Comparison of ENCODE assay signal across 2 cellular contexts in genomic region chr2:39914949-39915348, GRCh38.
TF ChIP-seq lines count a peak whose summit lies in the region.

No MANE protein-coding gene starts in this region.

TF ChIP-seq in IMR-90, 13 proteins besides CTCF, POLR2A, EP300 and RAD21 (continued from another document):
- no peak for TF ChIP-seq USF2 (IDR thresholded peaks at IDR 0.05; ENCODE audit: low read depth, low read length)

TF ChIP-seq in SK-N-SH treated with all-trans-retinoic acid at 6 μM for 48 hours, 23 proteins besides CTCF, POLR2A, EP300 and RAD21 (continued from another document):
- no peak for TF ChIP-seq PATZ1 (CRISPR knock-in tag; IDR thresholded peaks at IDR 0.05; ENCODE audit: borderline replicate concordance)
- no peak for TF ChIP-seq ARNTL (CRISPR knock-in tag; IDR thresholded peaks at IDR 0.05; ENCODE audit: borderline replicate concordance, low read depth)
- TF ChIP-seq ISL1 (CRISPR knock-in tag; IDR thresholded peaks at IDR 0.05): peak; percentile 62
